Comparison of ENCODE assay signal across 32 cellular contexts in genomic region chr5:132761321-132762240, GRCh38. TPM values are rescaled to one million over a fixed set of nuclear protein-coding genes. Genes with fewer than 3 reads are reported as not detected.
DNase-seq lines count a peak whose midpoint lies in the region; ATAC-seq, FAIRE-seq and TF ChIP-seq lines count a peak whose summit lies in the region.
"Had no signal": no experiment of that assay in that cellular context is flagged by ENCODE, and none has a peak within 500 bp of the region (broad histone marks: within the 10 kb centered on the region; RNA-seq: fewer than 3 reads in every experiment).

No MANE protein-coding gene starts in this region.

- H4K91ac ChIP-seq in H9 (ENCODE audit: insufficient read length, low read depth, low read length): no peak overlapping the region

- no peak for TF ChIP-seq POLR2A in sigmoid colon (IDR thresholded peaks at IDR 0.05)

- H3K79me1 ChIP-seq in H9 (ENCODE audit: insufficient read depth, low read depth, low read length, poor library complexity, severe bottlenecking): no peaks in the 10 kb centered on the region

- intact Hi-C loops in dendritic cell treated with granulocyte-macrophage colony-stimulating factor and Interleukin-4, amounts not matched to agents 40 ng/mL and 50 ng/mL, for 4 days (cut with micrococcal nuclease): no loop called here
- intact Hi-C loops in sigmoid colon (cut with DNase I): no loop called here

- H3T11ph ChIP-seq in H9 (ENCODE audit: low read length): no peak overlapping the region

- no peak overlapping the region for H3K14ac ChIP-seq in H9 (ENCODE audit: insufficient read depth, low read length)

- no peaks in the 10 kb centered on the region for H3K27me3 ChIP-seq in H9 (ENCODE audit: insufficient read depth, low read length)
- H3K27me3 ChIP-seq in sigmoid colon: no peaks in the 10 kb centered on the region
- H3K27me3 ChIP-seq: BLaER1 treated with 17β-estradiol and CSF1 and Interleukin-3, amounts not matched to agents 10 nM and 100 nM; left lung; SJCRH30 had no signal

- H3K4me1 Mint-ChIP-seq in H9: peaks cover 0 to 2% of the 10 kb centered on the region in 2 experiments; a peak in 1 of 4 replicates
- peaks cover 61% of the 10 kb centered on the region for H3K4me1 Mint-ChIP-seq in dendritic cell treated with granulocyte-macrophage colony-stimulating factor and Interleukin-4, amounts not matched to agents 40 ng/mL and 50 ng/mL, for 4 days (ENCODE audit: low read depth)
- H3K4me1 Mint-ChIP-seq: activated CD4-positive, alpha-beta T cell treated with anti-CD3 and anti-CD28 coated beads for 36 hours; activated naive CD4-positive, alpha-beta T cell treated with anti-CD3 and anti-CD28 coated beads, Interleukin-2, amount 50 U/mL, for 24 hours; brain; neural crest cell had no signal

- no peak overlapping the region for H2AFZ ChIP-seq in H9 (ENCODE audit: low read length)

- no peaks in the 10 kb centered on the region for H3K79me2 ChIP-seq in H9 (ENCODE audit: insufficient read depth, low read length)

- H4K5ac ChIP-seq in H9 (ENCODE audit: insufficient read length, low read depth, low read length): no peak overlapping the region

- H3K9ac ChIP-seq in H9 (ENCODE audit: extremely low read depth, insufficient read length, low read length): no peak overlapping the region
- H3K9ac ChIP-seq: BLaER1 treated with 17β-estradiol and CSF1 and Interleukin-3, amounts not matched to agents 10 nM and 100 nM had no signal

- no peak overlapping the region for H3K23ac ChIP-seq in H9 (ENCODE audit: insufficient read length, low read depth, low read length)

- H3K23me2 ChIP-seq in H9 (ENCODE audit: insufficient read length, low read depth, low read length, poor library complexity, severe bottlenecking): no peaks in the 10 kb centered on the region

- no peak for ATAC-seq in HG03460 (IDR thresholded peaks at IDR 0.05; ENCODE audit: unreplicated experiment)
- ATAC-seq: activated CD4-positive, alpha-beta T cell treated with anti-CD3 and anti-CD28 coated beads for 36 hours; left lung; stimulated activated naive CD8-positive, alpha-beta T cell treated with anti-CD3 and anti-CD28 coated beads, Interleukin-15, Interleukin-2, amounts not matched to agents 100 U/mL and 50 U/mL, for 24 hours had no signal

- peaks cover 6 to 83% (median 32%) of the 10 kb centered on the region in 4 donors for H3K36me3 ChIP-seq in sigmoid colon
- H3K36me3 ChIP-seq: SJCRH30 had no signal

- no peak overlapping the region for H2BK12ac ChIP-seq in H9 (ENCODE audit: insufficient read length, low read depth, low read length)

- H4K8ac ChIP-seq in H9 (replicated peaks; ENCODE audit: insufficient read length, low read depth, low read length): no peak overlapping the region

- H3K9me3 ChIP-seq in H9 (ENCODE audit: control insufficient read depth, low read depth, low read length): no peaks in the 10 kb centered on the region
- H3K9me3 ChIP-seq in sigmoid colon: no peaks in the 10 kb centered on the region
- H3K9me3 ChIP-seq: BLaER1 treated with 17β-estradiol and CSF1 and Interleukin-3, amounts not matched to agents 10 nM and 100 nM; left lung; SJCRH30 had no signal

- no peak overlapping the region for H3K4ac ChIP-seq in H9 (ENCODE audit: low read depth, low read length)

- TF ChIP-seq CTCF in H9 (conservative IDR thresholded peaks at IDR 0.05): no peak
- no peak for TF ChIP-seq CTCF in sigmoid colon (IDR thresholded peaks at IDR 0.05)

- no peak overlapping the region for H2BK120ac ChIP-seq in H9 (ENCODE audit: low read depth, low read length, poor library complexity, severe bottlenecking)

- no CpG with 5 or more reads among the region's 22 CpGs for WGBS in H9 (ENCODE audit: extremely low coverage, insufficient read length, low lambda C conversion rate)
- 94 to 95% methylated on average over 22 of the region's 22 CpGs for WGBS in sigmoid colon, 2 donors

- peak; percentile 71 for FAIRE-seq in HTR-8/SVneo (lab: Jason Lieb, UNC)
- FAIRE-seq: G401.6, RCC 7860 had no signal

- peak; percentile 20 for DNase-seq in H9
- no peak for DNase-seq in HTR-8/SVneo (ENCODE audit: insufficient read length, low spot score)
- peak; percentile 48 for DNase-seq in sigmoid colon
- DNase-seq in EL: no peak
- DNase-seq in dermis blood vessel endothelial cell: no peak
- DNase-seq: activated CD4-positive, alpha-beta T cell treated with anti-CD3 and anti-CD28 coated beads for 36 hours; amniotic stem cell; COR-L47; DMS53; effector CD8-positive, alpha-beta T cell; left lung; mesendoderm; NCI-H1092 treated with DMSO at 0.1 percent for 48 hours; NCI-H187; NCI-H2171; NCI-H82; SJCRH30; stimulated activated naive CD8-positive, alpha-beta T cell treated with anti-CD3 and anti-CD28 coated beads, Interleukin-15, Interleukin-2, amounts not matched to agents 100 U/mL and 50 U/mL, for 24 hours; T-helper 9 cell had no signal

- no peak overlapping the region for H3K18ac ChIP-seq in H9 (ENCODE audit: insufficient read length, low read depth, low read length)

- no peak overlapping the region for H3K27ac ChIP-seq in H9 (ENCODE audit: insufficient read length, low read depth, low read length)
- H3K27ac ChIP-seq in sigmoid colon: no peak overlapping the region
- H3K27ac ChIP-seq: left lung, SJCRH30 had no signal

- no peak overlapping the region for H3K4me3 Mint-ChIP-seq in H9
- H3K4me3 Mint-ChIP-seq in dendritic cell treated with granulocyte-macrophage colony-stimulating factor and Interleukin-4, amounts not matched to agents 40 ng/mL and 50 ng/mL, for 4 days: no peak overlapping the region
- H3K4me3 Mint-ChIP-seq: activated CD4-positive, alpha-beta T cell treated with anti-CD3 and anti-CD28 coated beads for 36 hours; activated naive CD4-positive, alpha-beta T cell treated with anti-CD3 and anti-CD28 coated beads, Interleukin-2, amount 50 U/mL, for 24 hours; brain; neural crest cell had no signal

- H3K27ac Mint-ChIP-seq in H9: no peak overlapping the region
- H3K27ac Mint-ChIP-seq in dendritic cell treated with granulocyte-macrophage colony-stimulating factor and Interleukin-4, amounts not matched to agents 40 ng/mL and 50 ng/mL, for 4 days: peak overlapping the region; percentile 21
- H3K27ac Mint-ChIP-seq: activated CD4-positive, alpha-beta T cell treated with anti-CD3 and anti-CD28 coated beads for 36 hours; activated naive CD4-positive, alpha-beta T cell treated with anti-CD3 and anti-CD28 coated beads, Interleukin-2, amount 50 U/mL, for 24 hours had no signal

- no peak overlapping the region for H2BK15ac ChIP-seq in H9 (ENCODE audit: low read depth, low read length)

- H3K4me2 ChIP-seq in H9 (ENCODE audit: insufficient read depth, insufficient read length, low read length): no peak overlapping the region
- H3K4me2 ChIP-seq: smooth muscle cell had no signal

- H3K27me3 Mint-ChIP-seq in H9 (ENCODE audit: low read depth): no peaks in the 10 kb centered on the region; the same call in 1 of the 2 replicates
- peaks cover 1% of the 10 kb centered on the region for H3K27me3 Mint-ChIP-seq in dendritic cell treated with granulocyte-macrophage colony-stimulating factor and Interleukin-4, amounts not matched to agents 40 ng/mL and 50 ng/mL, for 4 days
- H3K27me3 Mint-ChIP-seq: activated CD4-positive, alpha-beta T cell treated with anti-CD3 and anti-CD28 coated beads for 36 hours; activated naive CD4-positive, alpha-beta T cell treated with anti-CD3 and anti-CD28 coated beads, Interleukin-2, amount 50 U/mL, for 24 hours had no signal

- no peak overlapping the region for H2BK5ac ChIP-seq in H9 (ENCODE audit: insufficient read length, low read length)

- H3K56ac ChIP-seq in H9 (ENCODE audit: insufficient read length, low read depth, low read length): no peak overlapping the region

- H3K36me3 Mint-ChIP-seq in H9 (ENCODE audit: insufficient read depth in 1 of 3, low read depth in 3 of 3): peaks cover 5 to 37% (median 21%) of the 10 kb centered on the region in 3 experiments; a peak in 6 of 7 replicates
- H3K36me3 Mint-ChIP-seq in dendritic cell treated with granulocyte-macrophage colony-stimulating factor and Interleukin-4, amounts not matched to agents 40 ng/mL and 50 ng/mL, for 4 days (ENCODE audit: low read depth): peaks cover 61% of the 10 kb centered on the region
- H3K36me3 Mint-ChIP-seq: activated naive CD4-positive, alpha-beta T cell treated with anti-CD3 and anti-CD28 coated beads, Interleukin-2, amount 50 U/mL, for 24 hours had no signal

- H3K9me3 Mint-ChIP-seq in H9: no peaks in the 10 kb centered on the region
- H3K9me3 Mint-ChIP-seq in dendritic cell treated with granulocyte-macrophage colony-stimulating factor and Interleukin-4, amounts not matched to agents 40 ng/mL and 50 ng/mL, for 4 days: no peaks in the 10 kb centered on the region
- H3K9me3 Mint-ChIP-seq: activated naive CD4-positive, alpha-beta T cell treated with anti-CD3 and anti-CD28 coated beads, Interleukin-2, amount 50 U/mL, for 24 hours; brain; neural crest cell had no signal

- no peak overlapping the region for H2BK20ac ChIP-seq in H9 (ENCODE audit: low read depth, low read length, poor library complexity, severe bottlenecking)

- no peak for TF ChIP-seq EP300 in sigmoid colon (IDR thresholded peaks at IDR 0.05)

- H2AK5ac ChIP-seq in H9 (ENCODE audit: insufficient read length, low read length): no peak overlapping the region

- peaks cover 2% of the 10 kb centered on the region for H4K20me1 ChIP-seq in H9 (ENCODE audit: control insufficient read depth, insufficient read depth, insufficient read length)
- H4K20me1 ChIP-seq: BLaER1 treated with 17β-estradiol and CSF1 and Interleukin-3, amounts not matched to agents 10 nM and 100 nM had no signal

- H3K4me3 ChIP-seq in sigmoid colon: no peak overlapping the region
- H3K4me3 ChIP-seq: BLaER1 treated with 17β-estradiol and CSF1 and Interleukin-3, amounts not matched to agents 10 nM and 100 nM; left lung; SJCRH30; smooth muscle cell had no signal

- H3K4me1 ChIP-seq in H9 (ENCODE audit: insufficient read depth, low read length) (no peaks in the 10 kb centered on the region), sigmoid colon (no peaks in the 10 kb centered on the region)
- H3K4me1 ChIP-seq: left lung, SJCRH30 had no signal

RNA-seq across cellular contexts. Expression of gene CCNI2, which starts 14.4 kb away (rescaled TPM):
- total RNA-seq in H9 (2021): 0.57 and 0.90 TPM in 2 replicates
- 1 to 10 TPM in 1 of 4 donors, not detected in 3; 1.4 TPM for total RNA-seq in sigmoid colon
- 1 to 10 TPM; 1.8 to 5.3 (median 2.3) TPM for polyA plus RNA-seq in sigmoid colon
- 0.34 and 0.51 TPM in 2 replicates for total RNA-seq in dermis blood vessel endothelial cell
- total RNA-seq: chondrocyte, glomerular endothelial cell, HT1080, NCI-H460, neural crest cell, SJCRH30 had no signal

RNA-seq across cellular contexts. Expression of gene SEPTIN8, which starts 15.5 kb away (rescaled TPM):
- 36.0 and 38.2 TPM in 2 replicates for total RNA-seq in H9 (2021)
- 10 to 100 TPM; 21.4 to 36.0 (median 30.9) TPM for total RNA-seq in sigmoid colon
- polyA plus RNA-seq in sigmoid colon: 10 to 100 TPM; 19.2 to 38.0 (median 30.7) TPM
- total RNA-seq in dermis blood vessel endothelial cell: 61.3 and 67.4 TPM in 2 replicates

RNA-seq across cellular contexts. Expression of gene KIF3A, which starts 24.2 kb away (rescaled TPM):
- total RNA-seq in H9 (2021) (12.9 and 13.2 TPM in 2 replicates), sigmoid colon (10 to 100 TPM in 2 of 4 donors, 1 to 10 TPM in 2; 7.1 to 19.9 (median 12.9) TPM), dermis blood vessel endothelial cell (7.0 and 9.4 TPM in 2 replicates)
- polyA plus RNA-seq in sigmoid colon: 1 to 10 TPM; 1.2 to 2.7 (median 1.8) TPM

RNA-seq across cellular contexts. Expression of gene SOWAHA, which starts 51.5 kb away (rescaled TPM):
- total RNA-seq in H9 (2021): 0.20 and 0.31 TPM in 2 replicates
- under 1 TPM in 2 of 4 donors, not detected in 2; 0.16 to 0.36 TPM for total RNA-seq in sigmoid colon
- 10 to 100 TPM in 2 of 3 donors, 1 to 10 TPM in 1; 8.0 to 33.8 (median 26.4) TPM for polyA plus RNA-seq in sigmoid colon
- total RNA-seq in dermis blood vessel endothelial cell: not detected in 2 replicates
- total RNA-seq: chondrocyte, glomerular endothelial cell, HT1080, NCI-H460, neural crest cell had no signal

Comparison
In these comparisons a context has a peak if more than half of its experiments do, and no peak if none do; other contexts are left out.
1. DNase-seq: peak in H9 (single experiment) and sigmoid colon (single experiment); none in HTR-8/SVneo (single experiment), EL (single experiment) and dermis blood vessel endothelial cell (single experiment).